8 cellular contexts compared by ENCODE assay signal in genomic region chr16:49755291-49755611, GRCh38.
DNase-seq lines count a peak whose midpoint lies in the region; ATAC-seq and TF ChIP-seq lines count a peak whose summit lies in the region.

No MANE protein-coding gene starts in this region.

- H3K36me3 ChIP-seq in tibial nerve: no peaks in the 10 kb centered on the region
- H3K36me3 ChIP-seq in CD8-positive, alpha-beta memory T cell (ENCODE audit: insufficient read depth, low read length): no peaks in the 10 kb centered on the region

- TF ChIP-seq POLR2A in tibial nerve (IDR thresholded peaks at IDR 0.05): no peak

- peaks cover 0 to 4% of the 10 kb centered on the region in 2 donors for H3K4me1 Mint-ChIP-seq in effector memory CD8-positive, alpha-beta T cell (ENCODE audit: low read depth in 2 of 2)
- peaks cover 2 to 12% (median 5%) of the 10 kb centered on the region in 3 donors for H3K4me1 Mint-ChIP-seq in CD8-positive, alpha-beta memory T cell

- no peaks in the 10 kb centered on the region for H3K27me3 ChIP-seq in tibial nerve
- H3K27me3 ChIP-seq in CD8-positive, alpha-beta memory T cell (ENCODE audit: insufficient read depth, low read length, poor library complexity, severe bottlenecking): peaks cover 14% of the 10 kb centered on the region

- POLR2A ChIA-PET in CD8-positive, alpha-beta memory T cell (lab: Charles Lee): no interaction called here

- H3K9me3 ChIP-seq in tibial nerve: no peaks in the 10 kb centered on the region
- no peaks in the 10 kb centered on the region for H3K9me3 ChIP-seq in CD8-positive, alpha-beta memory T cell (ENCODE audit: low read length)

- peak overlapping the region in 1 of 2 donors; percentile 2 for H3K4me3 Mint-ChIP-seq in effector memory CD8-positive, alpha-beta T cell
- no peak overlapping the region for H3K4me3 Mint-ChIP-seq in CD8-positive, alpha-beta memory T cell

- peak in 1 of 2 donors; percentile 13 for TF ChIP-seq EP300 in tibial nerve (IDR thresholded peaks at IDR 0.05)

- no peaks in the 10 kb centered on the region for H3K36me3 Mint-ChIP-seq in effector memory CD8-positive, alpha-beta T cell (ENCODE audit: insufficient read depth)
- no peaks in the 10 kb centered on the region for H3K36me3 Mint-ChIP-seq in CD8-positive, alpha-beta memory T cell

- H3K4me3 ChIP-seq in tibial nerve: peak overlapping the region in 3 of 4 donors; percentile 17 to 48 (median 22)
- no peak overlapping the region for H3K4me3 ChIP-seq in CD8-positive, alpha-beta memory T cell (ENCODE audit: low read length)

- H3K27me3 Mint-ChIP-seq in effector memory CD8-positive, alpha-beta T cell: peaks cover 56 to 85% of the 10 kb centered on the region in 2 donors
- peaks cover 27 to 54% of the 10 kb centered on the region in 2 donors for H3K27me3 Mint-ChIP-seq in CD8-positive, alpha-beta memory T cell

- ATAC-seq in left lobe of liver: peak; percentile 76
- ATAC-seq in HG03521 (IDR thresholded peaks at IDR 0.05; ENCODE audit: unreplicated experiment): no peak
- ATAC-seq in effector memory CD8-positive, alpha-beta T cell (replicated peaks): no peak

- peak overlapping the region in 2 of 4 donors; percentile 33 to 76 for H3K27ac ChIP-seq in tibial nerve
- H3K27ac ChIP-seq in CD8-positive, alpha-beta memory T cell (ENCODE audit: low read depth, low read length): no peak overlapping the region

- TF ChIP-seq CTCF in tibial nerve (IDR thresholded peaks at IDR 0.05): peak in 3 of 5 experiments; percentile 16 to 59 (median 23)

- no peak overlapping the region for H3K27ac Mint-ChIP-seq in effector memory CD8-positive, alpha-beta T cell
- H3K27ac Mint-ChIP-seq in CD8-positive, alpha-beta memory T cell: no peak overlapping the region

- CTCF ChIA-PET in CD8-positive, alpha-beta memory T cell (lab: Charles Lee): no interaction called here

- H3K9me3 Mint-ChIP-seq in effector memory CD8-positive, alpha-beta T cell: no peaks in the 10 kb centered on the region
- peaks cover 0 to 2% (median 0%) of the 10 kb centered on the region in 5 donors for H3K9me3 Mint-ChIP-seq in CD8-positive, alpha-beta memory T cell

- 10 to 11% methylated on average over 11 of the region's 11 CpGs for WGBS in tibial nerve, 2 donors

- peaks cover 0 to 14% (median 3%) of the 10 kb centered on the region in 4 donors for H3K4me1 ChIP-seq in tibial nerve
- no peaks in the 10 kb centered on the region for H3K4me1 ChIP-seq in CD8-positive, alpha-beta memory T cell (ENCODE audit: insufficient read depth, low read length)

- peak; percentile 43 for DNase-seq in 8988T
- DNase-seq in HT1080 (ENCODE audit: low read depth): peak; percentile 18
- DNase-seq in cerebellar cortex (ENCODE audit: low spot score): peak; percentile 28
- no peak for DNase-seq in left lobe of liver (ENCODE audit: low spot score)
- DNase-seq in tibial nerve (ENCODE audit: low spot score in 2 of 2): peak in 1 of 2 donors; percentile 53
- DNase-seq in effector memory CD8-positive, alpha-beta T cell: no peak
- DNase-seq in CD8-positive, alpha-beta memory T cell: no peak

Comparison
In these comparisons a context has a peak if more than half of its experiments do, and no peak if none do; other contexts are left out.
1. DNase-seq: peak in 8988T (single experiment), HT1080 (single experiment) and cerebellar cortex (single experiment); none in left lobe of liver (single experiment), effector memory CD8-positive, alpha-beta T cell (0 of 3) and CD8-positive, alpha-beta memory T cell (0 of 5).